12 cellular contexts compared by ENCODE assay signal in genomic region chr6:4350571-4351505, GRCh38.
DNase-seq lines count a peak whose midpoint lies in the region; ATAC-seq, FAIRE-seq and TF ChIP-seq lines count a peak whose summit lies in the region.
"Had no signal": no experiment of that assay in that cellular context is flagged by ENCODE, and none has a peak within 500 bp of the region (broad histone marks: within the 10 kb centered on the region; RNA-seq: fewer than 3 reads in every experiment).

No MANE protein-coding gene starts in this region.

- CTCF ChIA-PET in Panc1 (lab: Charles Lee), result no interaction called here

- peaks cover 10% of the 10 kb centered on the region for H3K4me1 ChIP-seq in Panc1 (ENCODE audit: control insufficient read depth, insufficient read depth, low read length)

- H3K9me3 ChIP-seq in Panc1 (ENCODE audit: control insufficient read depth, insufficient read depth, low read depth, low read length), result no peaks in the 10 kb centered on the region

- H3K36me3 Mint-ChIP-seq in mesothelial cell of epicardium, result no peaks in the 10 kb centered on the region
- H3K36me3 Mint-ChIP-seq: activated naive CD8-positive, alpha-beta T cell treated with anti-CD3 and anti-CD28 coated beads for 36 hours had no signal

- no peak overlapping the region for H3K27ac Mint-ChIP-seq in mesothelial cell of epicardium
- H3K27ac Mint-ChIP-seq: activated naive CD8-positive, alpha-beta T cell treated with anti-CD3 and anti-CD28 coated beads for 36 hours; stimulated activated naive CD8-positive, alpha-beta T cell treated with anti-CD3 and anti-CD28 coated beads, Interleukin-15, Interleukin-2, amounts not matched to agents 100 ng/mL and 50 ng/mL, for 24 hours had no signal

- DNase-seq in A172 (ENCODE audit: low spot score) (peak; percentile 86), Panc1 (ENCODE audit: low read depth, low spot score) (no peak), epithelial cell of esophagus (ENCODE audit: low read depth) (peak; percentile 44), mesenteric fat pad (ENCODE audit: low spot score) (peak; percentile 69), GM12891 (ENCODE audit: insufficient read length, low spot score) (no peak), mesothelial cell of epicardium (ENCODE audit: low spot score in 2 of 2, unreplicated experiment in 2 of 2) (no peak)
- DNase-seq: activated naive CD8-positive, alpha-beta T cell treated with anti-CD3 and anti-CD28 coated beads for 36 hours; NK-92 treated with Interleukin-12 subunit alpha and Interleukin-12 subunit beta, amount 100 ng/mL, for 24 hours; stimulated activated CD4-positive, alpha-beta T cell treated with anti-CD3 and anti-CD28 coated beads, Interleukin-4, amount 100 ng/mL, for 24 hours had no signal

- in situ Hi-C loops in Panc1 (cut with HindIII; ENCODE audit: low pct_unique_long_range_greater_than_20kb, low sequenced_read_pairs), result no loop called here

- no TSS peak for BruUV-seq in Panc1 (replicated peaks; lab: Mats Ljungman, UMichigan)

- no peak for TF ChIP-seq POLR2A in GM12891 (IDR thresholded peaks at IDR 0.05; ENCODE audit: low read depth, low read length)

- ATAC-seq in Panc1, result no peak
- ATAC-seq in GM18858 (IDR thresholded peaks at IDR 0.05; ENCODE audit: unreplicated experiment), result no peak
- ATAC-seq in HG02798 (IDR thresholded peaks at IDR 0.05; ENCODE audit: poor library complexity, unreplicated experiment), result no peak

- no peaks in the 10 kb centered on the region for H3K27me3 Mint-ChIP-seq in mesothelial cell of epicardium (ENCODE audit: low read depth)

- peak overlapping the region; percentile 11; the same call in 1 of the 2 replicates for H3K27ac ChIP-seq in Panc1 (ENCODE audit: low read length)

- intact Hi-C loops in Panc1 (cut with micrococcal nuclease; ENCODE audit: unreplicated experiment), result no loop called here

- H3K27me3 ChIP-seq in Panc1 (ENCODE audit: control insufficient read depth, insufficient read depth, low read length), result no peaks in the 10 kb centered on the region

- no peak for FAIRE-seq in GM12891 (lab: Jason Lieb, UNC)

- H3K36me3 ChIP-seq in Panc1 (ENCODE audit: control insufficient read depth, insufficient read depth, low read length), result no peaks in the 10 kb centered on the region

- H3K9me3 Mint-ChIP-seq in mesothelial cell of epicardium, result no peaks in the 10 kb centered on the region
- H3K9me3 Mint-ChIP-seq: activated naive CD8-positive, alpha-beta T cell treated with anti-CD3 and anti-CD28 coated beads for 36 hours; stimulated activated naive CD8-positive, alpha-beta T cell treated with anti-CD3 and anti-CD28 coated beads, Interleukin-15, Interleukin-2, amounts not matched to agents 100 ng/mL and 50 ng/mL, for 24 hours had no signal

- H3K4me3 ChIP-seq in Panc1 (ENCODE audit: low read depth in 2 of 2, low read length in 2 of 2) (no peak overlapping the region), epithelial cell of esophagus (ENCODE audit: low read length) (no peak overlapping the region)

- POLR2A ChIA-PET in Panc1 (lab: Charles Lee), result no interaction called here

- H3K4me1 Mint-ChIP-seq in mesothelial cell of epicardium, result peaks cover 28% of the 10 kb centered on the region
- H3K4me1 Mint-ChIP-seq: activated naive CD8-positive, alpha-beta T cell treated with anti-CD3 and anti-CD28 coated beads for 36 hours had no signal

- TF ChIP-seq CTCF in Panc1 (IDR thresholded peaks at IDR 0.05) (no peak), epithelial cell of esophagus (IDR thresholded peaks at IDR 0.05; ENCODE audit: insufficient read depth, low read depth, low read length, missing control alignments) (no peak), mesothelial cell of epicardium (IDR thresholded peaks at IDR 0.05; ENCODE audit: unreplicated experiment) (no peak)

- no peak overlapping the region for H3K4me3 Mint-ChIP-seq in mesothelial cell of epicardium
- H3K4me3 Mint-ChIP-seq: activated naive CD8-positive, alpha-beta T cell treated with anti-CD3 and anti-CD28 coated beads for 36 hours; stimulated activated naive CD8-positive, alpha-beta T cell treated with anti-CD3 and anti-CD28 coated beads, Interleukin-15, Interleukin-2, amounts not matched to agents 100 ng/mL and 50 ng/mL, for 24 hours had no signal

TF ChIP-seq in GM12891, 5 proteins besides CTCF, POLR2A, EP300 and RAD21:
- TF ChIP-seq PAX5 (IDR thresholded peaks at IDR 0.05; ENCODE audit: insufficient read depth, low read length, severe bottlenecking), result no peak
- TF ChIP-seq POLR2AphosphoS5 (IDR thresholded peaks at IDR 0.05; ENCODE audit: low read depth, low read length), result no peak
- no peak for TF ChIP-seq SPI1 (IDR thresholded peaks at IDR 0.05; ENCODE audit: low read depth, low read length)
- TF ChIP-seq POU2F2 (IDR thresholded peaks at IDR 0.05; ENCODE audit: low read depth, low read length), result no peak
- TF ChIP-seq TAF1 (IDR thresholded peaks at IDR 0.05; ENCODE audit: low read depth, low read length), result no peak

Comparison
In these comparisons a context has a peak if more than half of its experiments do, and no peak if none do; other contexts are left out.
1. DNase-seq: peak in A172 (single experiment), epithelial cell of esophagus (single experiment) and mesenteric fat pad (single experiment); none in Panc1 (single experiment), GM12891 (single experiment) and mesothelial cell of epicardium (0 of 2).